ENCODE assay signal across 8 cellular contexts in the genomic region with DNA sequence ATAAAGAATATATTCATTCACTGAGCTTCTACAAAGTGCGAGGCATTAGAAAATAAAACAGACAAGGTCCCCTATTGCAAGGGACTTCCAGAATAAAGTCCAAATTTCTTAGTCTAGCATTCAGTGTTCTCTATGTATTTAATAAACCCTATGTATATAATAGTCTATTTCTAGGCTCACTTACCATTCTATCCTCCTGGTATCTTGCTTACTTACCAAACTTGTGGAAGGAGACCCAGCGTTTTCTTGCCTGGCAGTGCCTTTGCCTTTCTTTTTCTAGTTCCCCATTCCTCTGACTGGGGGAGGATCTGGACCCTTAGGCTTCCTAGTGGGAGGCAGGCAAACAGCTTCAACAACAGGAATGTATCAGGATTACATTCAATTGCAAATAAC. TPM values are rescaled to one million over a fixed set of nuclear protein-coding genes. Genes with fewer than 3 reads are reported as not detected.
DNase-seq lines count a peak whose midpoint lies in the region; ATAC-seq and TF ChIP-seq lines count a peak whose summit lies in the region.

No MANE protein-coding gene starts in this region.

- no peaks in the 10 kb centered on the region for H3K27me3 Mint-ChIP-seq in activated T-cell treated with anti-CD3 and anti-CD28 coated beads, Interleukin-2, amount 50 U/mL, for 24 hours
- peaks cover 12% of the 10 kb centered on the region for H3K27me3 Mint-ChIP-seq in activated naive CD8-positive, alpha-beta T cell treated with anti-CD3 and anti-CD28 coated beads for 36 hours

- H3K9me3 Mint-ChIP-seq in activated T-cell treated with anti-CD3 and anti-CD28 coated beads, Interleukin-2, amount 50 U/mL, for 24 hours = peaks cover 2% of the 10 kb centered on the region
- no peaks in the 10 kb centered on the region for H3K9me3 Mint-ChIP-seq in activated naive CD8-positive, alpha-beta T cell treated with anti-CD3 and anti-CD28 coated beads for 36 hours

- H3K4me1 ChIP-seq in left lung (peaks cover 8 to 42% of the 10 kb centered on the region in 2 donors), thyroid gland (peaks cover 22 to 26% of the 10 kb centered on the region in 2 donors)

- peak overlapping the region; percentile 75 for H3K4me3 Mint-ChIP-seq in activated T-cell treated with anti-CD3 and anti-CD28 coated beads, Interleukin-2, amount 50 U/mL, for 24 hours
- H3K4me3 Mint-ChIP-seq in activated naive CD8-positive, alpha-beta T cell treated with anti-CD3 and anti-CD28 coated beads for 36 hours = peak overlapping the region; percentile 79

- H3K4me3 ChIP-seq in left lung (peak overlapping the region in 1 of 2 donors; percentile 71), thyroid gland (replicated peaks in 1 of 3) (peak overlapping the region in 1 of 3 donors; percentile 92)

- H3K27ac ChIP-seq in left lung (peak overlapping the region; percentile 87 to 95), thyroid gland (peak overlapping the region in 2 of 3 donors; percentile 57 to 88)

- ATAC-seq in left lung (no peak), GM18870 (IDR thresholded peaks at IDR 0.05; ENCODE audit: unreplicated experiment) (no peak)

- H3K36me3 Mint-ChIP-seq in activated T-cell treated with anti-CD3 and anti-CD28 coated beads, Interleukin-2, amount 50 U/mL, for 24 hours (ENCODE audit: low read depth) = peaks cover 10% of the 10 kb centered on the region
- H3K36me3 Mint-ChIP-seq in activated naive CD8-positive, alpha-beta T cell treated with anti-CD3 and anti-CD28 coated beads for 36 hours = no peaks in the 10 kb centered on the region

- peaks cover 56% of the 10 kb centered on the region for H3K4me1 Mint-ChIP-seq in activated T-cell treated with anti-CD3 and anti-CD28 coated beads, Interleukin-2, amount 50 U/mL, for 24 hours (ENCODE audit: low read depth)
- peaks cover 27% of the 10 kb centered on the region for H3K4me1 Mint-ChIP-seq in activated naive CD8-positive, alpha-beta T cell treated with anti-CD3 and anti-CD28 coated beads for 36 hours

- intact Hi-C loops in left lung (cut with DNase I) = no loop called here
- intact Hi-C loops in thyroid gland (cut with DNase I) = loop anchor here (5.0 kb wide), 1 partner anchor 72 kb away; a partner anchor contains a TSS

- H3K27me3 ChIP-seq in left lung (no peaks in the 10 kb centered on the region), thyroid gland (no peaks in the 10 kb centered on the region)

- no peak for TF ChIP-seq POLR2A in thyroid gland (IDR thresholded peaks at IDR 0.05)

- no peaks in the 10 kb centered on the region for H3K9me3 ChIP-seq in left lung
- no peaks in the 10 kb centered on the region for H3K9me3 ChIP-seq in thyroid gland

- 57 to 62% methylated on average over 2 of the region's 2 CpGs for WGBS in thyroid gland, 2 donors

- no peak for DNase-seq in activated T-cell treated with anti-CD3 and anti-CD28 coated beads, Interleukin-2, amount 50 U/mL, for 24 hours
- no peak for DNase-seq in activated T-cell treated with anti-CD3 and anti-CD28 coated beads, Interleukin-2, amount 50 U/mL, for 48 hours
- no peak for DNase-seq in activated naive CD8-positive, alpha-beta T cell treated with anti-CD3 and anti-CD28 coated beads for 36 hours
- DNase-seq in left lung = no peak
- no peak for DNase-seq in thyroid gland
- no peak for DNase-seq in effector CD4-positive, alpha-beta T cell
- no peak for DNase-seq in cerebellum (ENCODE audit: low spot score)

- no peaks in the 10 kb centered on the region for H3K36me3 ChIP-seq in left lung
- H3K36me3 ChIP-seq in thyroid gland = no peaks in the 10 kb centered on the region

- H3K27ac Mint-ChIP-seq in activated T-cell treated with anti-CD3 and anti-CD28 coated beads, Interleukin-2, amount 50 U/mL, for 24 hours = peak overlapping the region; percentile 86
- peak overlapping the region; percentile 85 for H3K27ac Mint-ChIP-seq in activated naive CD8-positive, alpha-beta T cell treated with anti-CD3 and anti-CD28 coated beads for 36 hours

- TF ChIP-seq CTCF in left lung (IDR thresholded peaks at IDR 0.05) (no peak), thyroid gland (IDR thresholded peaks at IDR 0.05) (no peak)

RNA-seq across cellular contexts. Expression of a gene that starts 0.6 kb away (rescaled TPM):
- 10 to 100 TPM in 1 of 2 experiments, 1 to 10 TPM in 1; 8.8 to 10.2 TPM for total RNA-seq in activated naive CD8-positive, alpha-beta T cell treated with anti-CD3 and anti-CD28 coated beads for 36 hours
- total RNA-seq in left lung (10 to 100 TPM; 37.8 to 46.0 TPM), thyroid gland (10 to 100 TPM; 13.6 to 24.6 (median 22.4) TPM), cerebellum (23.9 TPM)
